ENCODE assay signal across 9 cellular contexts in the genomic region with DNA sequence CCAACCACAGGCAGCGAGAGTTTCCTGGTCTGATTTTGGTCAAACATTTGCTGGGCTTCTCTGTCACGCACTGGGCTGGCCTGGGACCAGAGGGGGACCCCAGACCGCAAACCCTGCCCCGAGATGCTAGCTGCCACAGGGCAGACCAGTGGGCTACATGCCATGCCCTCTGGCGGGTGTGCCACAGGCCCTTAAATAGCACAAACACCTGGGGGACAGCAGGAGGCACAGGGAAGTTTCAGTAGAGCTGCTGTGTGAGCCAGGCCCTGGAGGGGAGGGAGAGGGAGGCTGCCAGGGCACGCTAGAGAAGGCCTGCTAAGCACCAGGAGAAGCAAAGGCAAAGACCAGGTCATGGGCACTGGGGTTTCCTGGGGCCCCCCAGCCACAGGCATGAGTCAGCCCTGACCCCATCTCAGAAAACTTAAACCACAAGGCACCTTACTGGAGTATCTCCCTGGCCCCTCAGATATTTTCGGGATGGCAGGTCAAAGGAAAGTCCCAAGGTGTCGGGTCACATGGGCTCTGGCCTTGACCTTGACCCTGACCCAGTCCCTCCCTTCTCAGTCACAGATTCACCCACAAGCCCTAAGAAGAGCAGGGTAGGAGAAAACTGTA. TPM values are rescaled to one million over a fixed set of nuclear protein-coding genes. Genes with fewer than 3 reads are reported as not detected.
DNase-seq lines count a peak whose midpoint lies in the region; ATAC-seq and FAIRE-seq lines count a peak whose summit lies in the region.
"Had no signal": no experiment of that assay in that cellular context is flagged by ENCODE, and none has a peak within 500 bp of the region (broad histone marks: within the 10 kb centered on the region; RNA-seq: fewer than 3 reads in every experiment).

No MANE protein-coding gene starts in this region.

- peak; percentile 50 for ATAC-seq in HG03108 (IDR thresholded peaks at IDR 0.05; ENCODE audit: unreplicated experiment)

- peaks cover 19% of the 10 kb centered on the region for H3K36me3 Mint-ChIP-seq in activated naive CD8-positive, alpha-beta T cell treated with anti-CD3 and anti-CD28 coated beads for 36 hours
- H3K36me3 Mint-ChIP-seq in activated naive CD4-positive, alpha-beta T cell treated with anti-CD3 and anti-CD28 coated beads, Interleukin-2, amount 10 ng/mL, durations not matched to agents 7 days and 5 days: peaks cover 2% of the 10 kb centered on the region

- no peaks in the 10 kb centered on the region for H3K36me3 ChIP-seq in small intestine (ENCODE audit: control insufficient read depth in 2 of 2, insufficient read depth in 2 of 2, low read length in 2 of 2)

- H3K4me1 ChIP-seq in small intestine (ENCODE audit: control insufficient read depth in 2 of 2, insufficient read depth in 1 of 2, low read depth in 1 of 2, low read length in 1 of 2): no peaks in the 10 kb centered on the region

- CTCF ChIA-PET in activated naive CD4-positive, alpha-beta T cell treated with anti-CD3 and anti-CD28 coated beads, Interleukin-2, amount 10 ng/mL, durations not matched to agents 7 days and 5 days (lab: Charles Lee): no interaction called here

- H3K27me3 Mint-ChIP-seq in activated naive CD8-positive, alpha-beta T cell treated with anti-CD3 and anti-CD28 coated beads for 36 hours: no peaks in the 10 kb centered on the region
- no peaks in the 10 kb centered on the region for H3K27me3 Mint-ChIP-seq in activated naive CD4-positive, alpha-beta T cell treated with anti-CD3 and anti-CD28 coated beads, Interleukin-2, amount 10 ng/mL, durations not matched to agents 7 days and 5 days

- H3K27ac ChIP-seq in small intestine (ENCODE audit: low read depth in 1 of 2, low read length in 1 of 2): no peak overlapping the region

- H3K9me3 Mint-ChIP-seq in activated naive CD8-positive, alpha-beta T cell treated with anti-CD3 and anti-CD28 coated beads for 36 hours: no peaks in the 10 kb centered on the region
- H3K9me3 Mint-ChIP-seq in activated naive CD4-positive, alpha-beta T cell treated with anti-CD3 and anti-CD28 coated beads, Interleukin-2, amount 10 ng/mL, durations not matched to agents 7 days and 5 days: peaks cover 3% of the 10 kb centered on the region

- no peaks in the 10 kb centered on the region for H3K9me3 ChIP-seq in small intestine (ENCODE audit: control insufficient read depth, low read depth)

- peak overlapping the region; percentile 81 for H3K27ac Mint-ChIP-seq in activated naive CD8-positive, alpha-beta T cell treated with anti-CD3 and anti-CD28 coated beads for 36 hours
- H3K27ac Mint-ChIP-seq in activated naive CD4-positive, alpha-beta T cell treated with anti-CD3 and anti-CD28 coated beads, Interleukin-2, amount 10 ng/mL, durations not matched to agents 7 days and 5 days: no peak overlapping the region

- FAIRE-seq in small intestine (lab: Jason Lieb, UNC): no peak
- FAIRE-seq: A204.1 had no signal

- H3K4me3 Mint-ChIP-seq in activated naive CD8-positive, alpha-beta T cell treated with anti-CD3 and anti-CD28 coated beads for 36 hours: no peak overlapping the region
- no peak overlapping the region for H3K4me3 Mint-ChIP-seq in activated naive CD4-positive, alpha-beta T cell treated with anti-CD3 and anti-CD28 coated beads, Interleukin-2, amount 10 ng/mL, durations not matched to agents 7 days and 5 days

- no peak overlapping the region for H3K4me3 ChIP-seq in small intestine (ENCODE audit: low read depth in 1 of 2, low read length in 2 of 2)

- peaks cover 58% of the 10 kb centered on the region for H3K4me1 Mint-ChIP-seq in activated naive CD8-positive, alpha-beta T cell treated with anti-CD3 and anti-CD28 coated beads for 36 hours
- H3K4me1 Mint-ChIP-seq in activated naive CD4-positive, alpha-beta T cell treated with anti-CD3 and anti-CD28 coated beads, Interleukin-2, amount 10 ng/mL, durations not matched to agents 7 days and 5 days: peaks cover 27% of the 10 kb centered on the region

- WGBS in small intestine, 3 donors: 68 to 78% (median 77%) methylated on average over 8 of the region's 8 CpGs

- DNase-seq in NCI-H2081 (lab: John Stamatoyannopoulos, UW) (peak; percentile 24 to 56), NCI-H2081 treated with DMSO at 0.1 percent for 48 hours (lab: John Stamatoyannopoulos, UW) (no peak), renal cortical epithelial cell (ENCODE audit: low read depth) (peak; percentile 27), COLO668 (lab: John Stamatoyannopoulos, UW; ENCODE audit: unreplicated experiment) (no peak), small intestine (no peak)
- DNase-seq in activated naive CD8-positive, alpha-beta T cell treated with anti-CD3 and anti-CD28 coated beads for 36 hours: peak; percentile 41
- no peak for DNase-seq in activated naive CD4-positive, alpha-beta T cell treated with anti-CD3 and anti-CD28 coated beads, Interleukin-2, amount 10 ng/mL, durations not matched to agents 7 days and 5 days

- H3K27me3 ChIP-seq in small intestine (ENCODE audit: control insufficient read depth in 2 of 2, insufficient read depth in 2 of 2, low read length in 2 of 2): no peaks in the 10 kb centered on the region

RNA-seq across cellular contexts. Expression of gene ITPK1, which starts 29.2 kb away (rescaled TPM):
- total RNA-seq in activated naive CD8-positive, alpha-beta T cell treated with anti-CD3 and anti-CD28 coated beads for 36 hours: 10 to 100 TPM; 87.0 to 87.4 TPM
- 24.7 and 52.5 TPM in 2 replicates for total RNA-seq in renal cortical epithelial cell
- polyA plus RNA-seq in small intestine: 100 to 1,000 TPM in 2 of 3 donors, 10 to 100 TPM in 1; 98.8 to 153 (median 124) TPM

Comparison
In these comparisons a context has a peak if more than half of its experiments do, and no peak if none do; other contexts are left out.
1. DNase-seq: peak in NCI-H2081 (2 of 2), activated naive CD8-positive, alpha-beta T cell treated with anti-CD3 and anti-CD28 coated beads for 36 hours (single experiment) and renal cortical epithelial cell (single experiment); none in NCI-H2081 treated with DMSO at 0.1 percent for 48 hours (single experiment), COLO668 (single experiment), activated naive CD4-positive, alpha-beta T cell treated with anti-CD3 and anti-CD28 coated beads, Interleukin-2, amount 10 ng/mL, durations not matched to agents 7 days and 5 days (single experiment) and small intestine (single experiment).